8 cellular contexts compared by ENCODE assay signal in genomic region chr11:46247664-46248063, GRCh38. TPM values are rescaled to one million over a fixed set of nuclear protein-coding genes. Genes with fewer than 3 reads are reported as not detected.
DNase-seq lines count a peak whose midpoint lies in the region; ATAC-seq and TF ChIP-seq lines count a peak whose summit lies in the region.

No MANE protein-coding gene starts in this region.

- 0 out of 2 replicates have a peak, but pooled peaks cover 4% of the 10 kb centered on the region for H3K79me2 ChIP-seq in SK-N-SH (ENCODE audit: insufficient read depth)

- peak overlapping the region; percentile 77; the same call in 1 of the 2 replicates for H3K9ac ChIP-seq in SK-N-SH
- H3K9ac ChIP-seq in skeletal muscle tissue (ENCODE audit: low read depth in 1 of 3, low read length in 3 of 3), result no peak overlapping the region

- H3K27me3 ChIP-seq in SK-N-SH (ENCODE audit: insufficient read depth) (no peaks in the 10 kb centered on the region), skeletal muscle tissue (ENCODE audit: control insufficient read depth in 3 of 3, insufficient read depth in 3 of 3, low read length in 3 of 3) (no peaks in the 10 kb centered on the region)

- TF ChIP-seq EP300 in SK-N-SH (IDR thresholded peaks at IDR 0.05; ENCODE audit: borderline replicate concordance in 1 of 2, low read depth in 1 of 2, low read length in 1 of 2), result no peak

- peak; percentile 70 for TF ChIP-seq RAD21 in SK-N-SH (IDR thresholded peaks at IDR 0.05; ENCODE audit: low read length)

- no peak for ATAC-seq in HG02759 (IDR thresholded peaks at IDR 0.05; ENCODE audit: unreplicated experiment)
- no peak for ATAC-seq in activated CD4-positive, CD25-positive, alpha-beta regulatory T cell treated with anti-CD3 and anti-CD28 coated beads, Interleukin-2, amount 50 U/mL, for 24 hours

- H3F3A ChIP-seq in SK-N-SH (replicated peaks; ENCODE audit: insufficient read depth), result peaks cover 34% of the 10 kb centered on the region

- no peaks in the 10 kb centered on the region for H3K9me2 ChIP-seq in SK-N-SH

- H3K27ac ChIP-seq in SK-N-SH (ENCODE audit: low read depth in 2 of 2, low read length in 1 of 2) (peak overlapping the region in 1 of 2 experiments; percentile 100; a peak in 2 of 4 replicates), epithelial cell of prostate (peak overlapping the region; percentile 64), skeletal muscle tissue (ENCODE audit: low read depth, low read length) (peak overlapping the region; percentile 84)

- H3K9me3 ChIP-seq in SK-N-SH, result no peaks in the 10 kb centered on the region
- no peaks in the 10 kb centered on the region for H3K9me3 ChIP-seq in skeletal muscle tissue (ENCODE audit: control insufficient read depth in 3 of 3, low read length in 3 of 3)

- H3K36me3 ChIP-seq in SK-N-SH (replicated peaks in 1 of 2; ENCODE audit: control insufficient read depth in 1 of 2, insufficient read depth in 2 of 2, low read length in 1 of 2) (no peaks in the 10 kb centered on the region), skeletal muscle tissue (ENCODE audit: control insufficient read depth in 3 of 3, insufficient read depth in 3 of 3, low read length in 3 of 3) (no peaks in the 10 kb centered on the region)

- H3K4me1 ChIP-seq in SK-N-SH (ENCODE audit: control insufficient read depth in 1 of 2, insufficient read depth in 2 of 2, low read depth in 1 of 2, low read length in 1 of 2), result peaks cover 13 to 53% of the 10 kb centered on the region in 2 experiments
- peaks cover 9 to 18% (median 17%) of the 10 kb centered on the region in 3 donors for H3K4me1 ChIP-seq in skeletal muscle tissue (ENCODE audit: control insufficient read depth in 3 of 3, insufficient read depth in 3 of 3, low read length in 3 of 3)

- CTCF ChIA-PET in SK-N-SH (lab: Yijun Ruan, JAX), result interaction anchor here (0.9 to 2.1 kb wide), 3 partner anchors 48 to 68 kb away, joined by 3 to 8 read pairs (median 5); no protein-coding TSS in a partner anchor

- 82% methylated on average over 4 of the region's 4 CpGs for WGBS in SK-N-SH (ENCODE audit: low lambda C conversion rate)

- TF ChIP-seq CTCF in SK-N-SH (IDR thresholded peaks at IDR 0.05), result peak; percentile 50

- no peaks in the 10 kb centered on the region for H4K20me1 ChIP-seq in SK-N-SH (ENCODE audit: insufficient read depth)

- POLR2A ChIA-PET in SK-N-SH (lab: Yijun Ruan, JAX), result no interaction called here

- no peak overlapping the region for H2AFZ ChIP-seq in SK-N-SH (ENCODE audit: low read depth)

- no peak overlapping the region for H3K4me3 ChIP-seq in SK-N-SH (ENCODE audit: low read depth in 2 of 2, low read length in 1 of 2)
- H3K4me3 ChIP-seq in skeletal muscle tissue (ENCODE audit: low read length in 3 of 3), result no peak overlapping the region

- peak; percentile 58 for DNase-seq in EL
- DNase-seq in LoVo (ENCODE audit: low spot score), result peak; percentile 71
- DNase-seq in SK-N-SH, result no peak
- peak; percentile 36 for DNase-seq in epithelial cell of prostate (ENCODE audit: low read depth, low spot score)
- no peak for DNase-seq in effector CD4-positive, alpha-beta T cell

- peak overlapping the region; percentile 9; the same call in 1 of the 2 replicates for H3K4me2 ChIP-seq in SK-N-SH

TF ChIP-seq in SK-N-SH, 30 proteins besides CTCF, POLR2A, EP300 and RAD21:
- TF ChIP-seq CHD2 (IDR thresholded peaks at IDR 0.05; ENCODE audit: low read length, partially characterized antibody), result no peak
- TF ChIP-seq MAX (IDR thresholded peaks at IDR 0.05; ENCODE audit: low read depth), result 0 out of 2 replicates have a peak, but pooled peaks have one; percentile 34
- no peak for TF ChIP-seq GATA2 (CRISPR knock-in tag; IDR thresholded peaks at IDR 0.05)
- TF ChIP-seq SMC3 (IDR thresholded peaks at IDR 0.05; ENCODE audit: low read depth, low read length), result peak; percentile 54
- TF ChIP-seq NFIC (IDR thresholded peaks at IDR 0.05; ENCODE audit: borderline replicate concordance), result peak; percentile 63
- no peak for TF ChIP-seq JUND (IDR thresholded peaks at IDR 0.05)

RNA-seq across cellular contexts. Expression of gene CREB3L1, which starts 29.8 kb away (rescaled TPM):
- polyA plus RNA-seq in SK-N-SH (2012; rRNA removed), result 5.6 and 14.0 TPM in 2 replicates
- polyA plus RNA-seq in SK-N-SH (2012; cell fraction: cytosol; rRNA removed), result 9.9 and 13.3 TPM in 2 replicates
- polyA plus RNA-seq in SK-N-SH (2012; cell fraction: nucleus; rRNA removed), result 14.7 and 17.4 TPM in 2 replicates
- 12.5 TPM for total RNA-seq in skeletal muscle tissue

Comparison
In these comparisons a context has a peak if more than half of its experiments do, and no peak if none do; other contexts are left out.
1. DNase-seq: peak in EL (single experiment), LoVo (single experiment) and epithelial cell of prostate (single experiment); none in SK-N-SH (single experiment) and effector CD4-positive, alpha-beta T cell (single experiment).